Comparison of ENCODE assay signal across 8 cellular contexts in genomic region chr9:137604345-137605145, GRCh38. TPM values are rescaled to one million over a fixed set of nuclear protein-coding genes. Genes with fewer than 3 reads are reported as not detected.
DNase-seq lines count a peak whose midpoint lies in the region; ATAC-seq, FAIRE-seq and TF ChIP-seq lines count a peak whose summit lies in the region.

No MANE protein-coding gene starts in this region.

- H3K9me3 ChIP-seq in HepG2 (ENCODE audit: low read length) (no peaks in the 10 kb centered on the region), transverse colon (no peaks in the 10 kb centered on the region)

- no peaks in the 10 kb centered on the region; the same call in 1 of the 2 replicates for H4K20me1 ChIP-seq in HepG2 (ENCODE audit: insufficient read depth, low read length)

- ATAC-seq in activated naive CD8-positive, alpha-beta T cell treated with anti-CD3 and anti-CD28 coated beads, Interleukin-2, amount 50 U/mL, for 24 hours, result no peak
- no peak for ATAC-seq in HepG2

- H3K36me3 ChIP-seq in HepG2 (replicated peaks in 1 of 2; ENCODE audit: control insufficient read depth in 1 of 2, insufficient read depth in 2 of 2, low read length in 2 of 2), result no peaks in the 10 kb centered on the region
- H3K36me3 ChIP-seq in transverse colon, result no peaks in the 10 kb centered on the region

- 0 out of 2 replicates have a peak overlapping the region, but pooled peaks have one; percentile 8 for H3K9ac ChIP-seq in HepG2 (ENCODE audit: insufficient read depth, low read depth, low read length)

- H3K9me3 Mint-ChIP-seq in activated T-cell treated with anti-CD3 and anti-CD28 coated beads, Interleukin-2, amount 50 U/mL, for 24 hours, result no peaks in the 10 kb centered on the region
- no peaks in the 10 kb centered on the region for H3K9me3 Mint-ChIP-seq in activated naive CD8-positive, alpha-beta T cell treated with anti-CD3 and anti-CD28 coated beads, Interleukin-2, amount 50 U/mL, for 24 hours

- POLR2A ChIA-PET in HepG2 (lab: Yijun Ruan, JAX), result interaction anchor here (0.8 to 1.6 kb wide), 7 partner anchors 14 to 150 kb away, joined by 4 to 25 read pairs (median 6); partner anchors contain the start of genes EHMT1, MRPL41 and ZMYND19

- intact Hi-C loops in HepG2 (cut with micrococcal nuclease; ENCODE audit: unreplicated experiment), result loop anchor here (1.0 to 5.0 kb wide), 2 partner anchors 25 to 68 kb away; no protein-coding TSS in a partner anchor
- intact Hi-C loops in transverse colon (cut with DNase I; ENCODE audit: low total_unique reads), result no loop called here

- no peak for FAIRE-seq in HepG2 (lab: Jason Lieb, UNC)

- peak overlapping the region; percentile 16 to 63 (median 57); a peak in 5 of 6 replicates for H3K4me3 ChIP-seq in HepG2 (replicated peaks in 1 of 3; ENCODE audit: insufficient read depth in 1 of 3, low read depth in 2 of 3, low read length in 3 of 3)
- H3K4me3 ChIP-seq in transverse colon, result peak overlapping the region; percentile 57 to 74 (median 62)

- no peak for TF ChIP-seq EP300 in HepG2 (IDR thresholded peaks at IDR 0.05; ENCODE audit: low read depth in 2 of 2, low read length in 2 of 2)
- TF ChIP-seq EP300 in HepG2 (CRISPR knock-in tag; IDR thresholded peaks at IDR 0.05; ENCODE audit: borderline replicate concordance), result no peak
- TF ChIP-seq EP300 in transverse colon (IDR thresholded peaks at IDR 0.05; ENCODE audit: low read depth), result no peak

- peak overlapping the region; percentile 50 for H3K27ac Mint-ChIP-seq in activated T-cell treated with anti-CD3 and anti-CD28 coated beads, Interleukin-2, amount 50 U/mL, for 24 hours
- no peak overlapping the region for H3K27ac Mint-ChIP-seq in activated naive CD8-positive, alpha-beta T cell treated with anti-CD3 and anti-CD28 coated beads, Interleukin-2, amount 50 U/mL, for 24 hours

- H3K79me2 ChIP-seq in HepG2 (ENCODE audit: insufficient read depth, low read length), result peaks cover 26% of the 10 kb centered on the region

- peaks cover 3% of the 10 kb centered on the region for H3K36me3 Mint-ChIP-seq in activated T-cell treated with anti-CD3 and anti-CD28 coated beads, Interleukin-2, amount 50 U/mL, for 24 hours (ENCODE audit: low read depth)
- H3K36me3 Mint-ChIP-seq in activated naive CD8-positive, alpha-beta T cell treated with anti-CD3 and anti-CD28 coated beads, Interleukin-2, amount 50 U/mL, for 24 hours (ENCODE audit: low read depth), result no peaks in the 10 kb centered on the region

- no peak overlapping the region for H3K27ac ChIP-seq in HepG2 (ENCODE audit: extremely low read length, insufficient read depth, low read length)
- peak overlapping the region; percentile 76 to 87 (median 82) for H3K27ac ChIP-seq in transverse colon

- TF ChIP-seq POLR2A in HepG2 (IDR thresholded peaks at IDR 0.05; ENCODE audit: insufficient read depth in 1 of 2, low read depth in 2 of 2, low read length in 2 of 2) (no peak), transverse colon (IDR thresholded peaks at IDR 0.05) (no peak)

- DNase-seq in activated T-cell treated with anti-CD3 and anti-CD28 coated beads, Interleukin-2, amount 50 U/mL, for 24 hours, result no peak
- no peak for DNase-seq in activated T-cell treated with anti-CD3 and anti-CD28 coated beads, Interleukin-2, amount 50 U/mL, for 1 hour
- no peak for DNase-seq in activated naive CD8-positive, alpha-beta T cell treated with anti-CD3 and anti-CD28 coated beads, Interleukin-2, amount 50 U/mL, for 24 hours
- DNase-seq in HepG2 (ENCODE audit: low spot score) (no peak), transverse colon (no peak), AG08396 (ENCODE audit: low spot score) (no peak), pons (ENCODE audit: low spot score) (no peak)
- DNase-seq in activated CD4-positive, alpha-beta T cell treated with anti-CD3 and anti-CD28 coated beads for 1 hour, result no peak

- H3K4me2 ChIP-seq in HepG2 (ENCODE audit: low read depth, low read length), result peak overlapping the region; percentile 69

- CTCF ChIA-PET in HepG2 (lab: Yijun Ruan, JAX; ENCODE audit: low intra/inter-chr PET ratio, low total read pairs), result no interaction called here

- in situ Hi-C loops in HepG2 (cut with HindIII; ENCODE audit: extremely low pct_ligation_motif_present, low pct_unique_long_range_greater_than_20kb), result no loop called here
- in situ Hi-C loops in transverse colon (cut with MboI; ENCODE audit: low pct_ligation_motif_present in 1 of 4, low pct_unique_long_range_greater_than_20kb in 1 of 4, low sequenced_read_pairs in 3 of 4), result no loop called here

- H3K27me3 Mint-ChIP-seq in activated T-cell treated with anti-CD3 and anti-CD28 coated beads, Interleukin-2, amount 50 U/mL, for 24 hours, result no peaks in the 10 kb centered on the region
- no peaks in the 10 kb centered on the region for H3K27me3 Mint-ChIP-seq in activated naive CD8-positive, alpha-beta T cell treated with anti-CD3 and anti-CD28 coated beads, Interleukin-2, amount 50 U/mL, for 24 hours

- 12% methylated on average over 29 of the region's 55 CpGs for WGBS in HepG2 (ENCODE audit: low lambda C conversion rate)
- 20% methylated on average over 29 of the region's 55 CpGs; no CpG with 5 or more reads in 1 of the 2 donors for WGBS in transverse colon (ENCODE audit: low coverage in 1 of 2), 2 donors

- peak overlapping the region; percentile 54 for H3K4me3 Mint-ChIP-seq in activated T-cell treated with anti-CD3 and anti-CD28 coated beads, Interleukin-2, amount 50 U/mL, for 24 hours
- H3K4me3 Mint-ChIP-seq in activated naive CD8-positive, alpha-beta T cell treated with anti-CD3 and anti-CD28 coated beads, Interleukin-2, amount 50 U/mL, for 24 hours, result peak overlapping the region; percentile 21

- no peak for TF ChIP-seq RAD21 in HepG2 (CRISPR knock-in tag; IDR thresholded peaks at IDR 0.05)

- H3K4me1 ChIP-seq in HepG2 (ENCODE audit: insufficient read depth, low read length), result peaks cover 47% of the 10 kb centered on the region
- peaks cover 15 to 28% (median 25%) of the 10 kb centered on the region in 4 donors for H3K4me1 ChIP-seq in transverse colon

- H2AFZ ChIP-seq in HepG2 (ENCODE audit: low read length), result no peak overlapping the region

- H3K27me3 ChIP-seq in HepG2 (ENCODE audit: control insufficient read depth in 1 of 2, insufficient read depth in 2 of 2, low read length in 2 of 2) (peaks cover 1 to 10% of the 10 kb centered on the region in 2 experiments; a peak in 3 of 5 replicates), transverse colon (no peaks in the 10 kb centered on the region)

- peaks cover 27% of the 10 kb centered on the region for H3K4me1 Mint-ChIP-seq in activated T-cell treated with anti-CD3 and anti-CD28 coated beads, Interleukin-2, amount 50 U/mL, for 24 hours (ENCODE audit: low read depth)
- peaks cover 15% of the 10 kb centered on the region for H3K4me1 Mint-ChIP-seq in activated naive CD8-positive, alpha-beta T cell treated with anti-CD3 and anti-CD28 coated beads, Interleukin-2, amount 50 U/mL, for 24 hours

- no peak for TF ChIP-seq CTCF in HepG2 (CRISPR knock-in tag; IDR thresholded peaks at IDR 0.05)
- no peak for TF ChIP-seq CTCF in transverse colon (IDR thresholded peaks at IDR 0.05)

- no TSS peak for BruUV-seq in HepG2 (replicated peaks; lab: Mats Ljungman, UMichigan)

RNA-seq across cellular contexts. Expression of gene ARRDC1, which starts 0.9 kb away (rescaled TPM):
- 13.4 and 21.7 TPM in 2 replicates for total RNA-seq in HepG2 (2016; rRNA removed; fragmentation: Illumina TruSeq; extraction: Trizol)
- total RNA-seq in HepG2 (2016; cell fraction: cytosol; rRNA removed; fragmentation: Illumina TruSeq; extraction: Trizol; ENCODE audit: low read depth), result 8.4 and 10.0 TPM in 2 replicates
- 12.6 and 23.4 TPM in 2 replicates for total RNA-seq in HepG2 (2016; cell fraction: insoluble cytoplasmic fraction; rRNA removed; fragmentation: Illumina TruSeq; extraction: Trizol)
- total RNA-seq in HepG2 (2016; cell fraction: membrane; rRNA removed; fragmentation: Illumina TruSeq; extraction: Trizol), result 8.5 and 10.9 TPM in 2 replicates
- 14.0 and 15.0 TPM in 2 replicates for total RNA-seq in HepG2 (2016; cell fraction: nucleus; rRNA removed; fragmentation: Illumina TruSeq; extraction: Trizol)
- polyA plus RNA-seq in HepG2 (2011; rRNA removed), result 44.4 and 50.9 TPM in 2 replicates
- 23.8 and 38.3 TPM in 2 replicates for polyA plus RNA-seq in HepG2 (2011; cell fraction: cytosol; rRNA removed)
- 240 and 305 TPM in 2 replicates for polyA plus RNA-seq in HepG2 (2011; cell fraction: nucleus; rRNA removed)
- polyA plus RNA-seq in HepG2 (2012), result 16.2 and 19.0 TPM in 2 replicates
- 5.5 and 7.1 TPM in 2 replicates for polyA plus RNA-seq in HepG2 (2016; cell fraction: cytosol; fragmentation: Illumina TruSeq; extraction: Trizol; ENCODE audit: low read depth)
- polyA plus RNA-seq in HepG2 (2016; cell fraction: insoluble cytoplasmic fraction; fragmentation: Illumina TruSeq; extraction: Trizol; ENCODE audit: low read depth), result 13.7 and 16.1 TPM in 2 replicates
- polyA plus RNA-seq in HepG2 (2016; cell fraction: membrane; fragmentation: Illumina TruSeq; extraction: Trizol; ENCODE audit: low read depth), result 6.1 and 7.5 TPM in 2 replicates
- 53.7 and 57.4 TPM in 2 replicates for polyA plus RNA-seq in HepG2 (2016; cell fraction: nucleus; fragmentation: Illumina TruSeq; extraction: Trizol; ENCODE audit: insufficient read depth, low read depth)
- 48.5 and 187 TPM in 2 replicates for polyA minus RNA-seq in HepG2 (2011; rRNA and poly(A)+ RNA removed; ENCODE audit: low replicate concordance)
- 10.7 and 12.0 TPM in 2 replicates for polyA minus RNA-seq in HepG2 (2011; cell fraction: cytosol; rRNA and poly(A)+ RNA removed)
- 32.6 and 32.9 TPM in 2 replicates for polyA minus RNA-seq in HepG2 (2011; cell fraction: nucleus; rRNA and poly(A)+ RNA removed)
- total RNA-seq in transverse colon, result 100 to 1,000 TPM; 132 to 560 (median 370) TPM

RNA-seq across cellular contexts. Expression of gene ZMYND19, which starts 14.2 kb away (rescaled TPM):
- total RNA-seq in HepG2 (2016; rRNA removed; fragmentation: Illumina TruSeq; extraction: Trizol) (29.6 and 38.7 TPM in 2 replicates), transverse colon (10 to 100 TPM in 2 of 4 donors, 1 to 10 TPM in 2; 6.7 to 11.5 (median 9.8) TPM)
- 103 and 108 TPM in 2 replicates for total RNA-seq in HepG2 (2016; cell fraction: cytosol; rRNA removed; fragmentation: Illumina TruSeq; extraction: Trizol; ENCODE audit: low read depth)
- total RNA-seq in HepG2 (2016; cell fraction: insoluble cytoplasmic fraction; rRNA removed; fragmentation: Illumina TruSeq; extraction: Trizol), result 26.0 and 40.1 TPM in 2 replicates
- 93.6 and 97.4 TPM in 2 replicates for total RNA-seq in HepG2 (2016; cell fraction: membrane; rRNA removed; fragmentation: Illumina TruSeq; extraction: Trizol)
- total RNA-seq in HepG2 (2016; cell fraction: nucleus; rRNA removed; fragmentation: Illumina TruSeq; extraction: Trizol), result 26.3 and 30.8 TPM in 2 replicates
- polyA plus RNA-seq in HepG2 (2011; rRNA removed), result 21.3 and 21.8 TPM in 2 replicates
- 19.1 and 23.2 TPM in 2 replicates for polyA plus RNA-seq in HepG2 (2011; cell fraction: cytosol; rRNA removed)
- 46.9 and 49.7 TPM in 2 replicates for polyA plus RNA-seq in HepG2 (2011; cell fraction: nucleus; rRNA removed)
- 16.9 and 18.6 TPM in 2 replicates for polyA plus RNA-seq in HepG2 (2012)
- 80.6 TPM in 2 replicates for polyA plus RNA-seq in HepG2 (2016; cell fraction: cytosol; fragmentation: Illumina TruSeq; extraction: Trizol; ENCODE audit: low read depth)
- polyA plus RNA-seq in HepG2 (2016; cell fraction: insoluble cytoplasmic fraction; fragmentation: Illumina TruSeq; extraction: Trizol; ENCODE audit: low read depth), result 32.1 and 34.5 TPM in 2 replicates
- 89.7 and 93.0 TPM in 2 replicates for polyA plus RNA-seq in HepG2 (2016; cell fraction: membrane; fragmentation: Illumina TruSeq; extraction: Trizol; ENCODE audit: low read depth)
- polyA plus RNA-seq in HepG2 (2016; cell fraction: nucleus; fragmentation: Illumina TruSeq; extraction: Trizol; ENCODE audit: insufficient read depth, low read depth), result 60.9 and 67.4 TPM in 2 replicates
- 9.8 and 59.1 TPM in 2 replicates for polyA minus RNA-seq in HepG2 (2011; rRNA and poly(A)+ RNA removed; ENCODE audit: low replicate concordance)
- polyA minus RNA-seq in HepG2 (2011; cell fraction: cytosol; rRNA and poly(A)+ RNA removed), result 6.4 and 6.5 TPM in 2 replicates
- 13.0 and 13.1 TPM in 2 replicates for polyA minus RNA-seq in HepG2 (2011; cell fraction: nucleus; rRNA and poly(A)+ RNA removed)

RNA-seq across cellular contexts. Expression of gene EHMT1, which starts 14.3 kb away (rescaled TPM):
- total RNA-seq in HepG2 (2016; rRNA removed; fragmentation: Illumina TruSeq; extraction: Trizol) (19.2 and 23.0 TPM in 2 replicates), transverse colon (100 to 1,000 TPM in 2 of 4 donors, 10 to 100 TPM in 2; 93.8 to 184 (median 139) TPM)
- total RNA-seq in HepG2 (2016; cell fraction: cytosol; rRNA removed; fragmentation: Illumina TruSeq; extraction: Trizol; ENCODE audit: low read depth), result 32.6 and 34.0 TPM in 2 replicates
- 15.2 and 25.2 TPM in 2 replicates for total RNA-seq in HepG2 (2016; cell fraction: insoluble cytoplasmic fraction; rRNA removed; fragmentation: Illumina TruSeq; extraction: Trizol)
- 17.9 and 21.2 TPM in 2 replicates for total RNA-seq in HepG2 (2016; cell fraction: membrane; rRNA removed; fragmentation: Illumina TruSeq; extraction: Trizol)
- total RNA-seq in HepG2 (2016; cell fraction: nucleus; rRNA removed; fragmentation: Illumina TruSeq; extraction: Trizol), result 21.3 and 28.8 TPM in 2 replicates
- 27.1 and 32.7 TPM in 2 replicates for polyA plus RNA-seq in HepG2 (2011; rRNA removed)
- 15.3 and 21.9 TPM in 2 replicates for polyA plus RNA-seq in HepG2 (2011; cell fraction: cytosol; rRNA removed)
- polyA plus RNA-seq in HepG2 (2011; cell fraction: nucleus; rRNA removed), result 115 and 134 TPM in 2 replicates
- polyA plus RNA-seq in HepG2 (2012), result 23.7 and 24.3 TPM in 2 replicates
- 2.4 TPM in 2 replicates for polyA plus RNA-seq in HepG2 (2016; cell fraction: cytosol; fragmentation: Illumina TruSeq; extraction: Trizol; ENCODE audit: low read depth)
- polyA plus RNA-seq in HepG2 (2016; cell fraction: insoluble cytoplasmic fraction; fragmentation: Illumina TruSeq; extraction: Trizol; ENCODE audit: low read depth), result 15.9 and 22.8 TPM in 2 replicates
- polyA plus RNA-seq in HepG2 (2016; cell fraction: membrane; fragmentation: Illumina TruSeq; extraction: Trizol; ENCODE audit: low read depth), result 6.3 and 6.9 TPM in 2 replicates
- 70.5 and 71.6 TPM in 2 replicates for polyA plus RNA-seq in HepG2 (2016; cell fraction: nucleus; fragmentation: Illumina TruSeq; extraction: Trizol; ENCODE audit: insufficient read depth, low read depth)
- polyA minus RNA-seq in HepG2 (2011; rRNA and poly(A)+ RNA removed; ENCODE audit: low replicate concordance), result 74.8 and 208 TPM in 2 replicates
- 20.1 and 23.4 TPM in 2 replicates for polyA minus RNA-seq in HepG2 (2011; cell fraction: cytosol; rRNA and poly(A)+ RNA removed)
- polyA minus RNA-seq in HepG2 (2011; cell fraction: nucleus; rRNA and poly(A)+ RNA removed), result 41.9 and 46.2 TPM in 2 replicates

RNA-seq across cellular contexts. Expression of gene DPH7, which starts 25.8 kb away (rescaled TPM):
- total RNA-seq in HepG2 (2016; rRNA removed; fragmentation: Illumina TruSeq; extraction: Trizol) (22.6 and 31.6 TPM in 2 replicates), transverse colon (10 to 100 TPM; 28.8 to 53.5 (median 36.6) TPM)
- 23.7 and 28.0 TPM in 2 replicates for total RNA-seq in HepG2 (2016; cell fraction: cytosol; rRNA removed; fragmentation: Illumina TruSeq; extraction: Trizol; ENCODE audit: low read depth)
- 21.4 and 31.8 TPM in 2 replicates for total RNA-seq in HepG2 (2016; cell fraction: insoluble cytoplasmic fraction; rRNA removed; fragmentation: Illumina TruSeq; extraction: Trizol)
- 27.7 and 31.4 TPM in 2 replicates for total RNA-seq in HepG2 (2016; cell fraction: membrane; rRNA removed; fragmentation: Illumina TruSeq; extraction: Trizol)
- total RNA-seq in HepG2 (2016; cell fraction: nucleus; rRNA removed; fragmentation: Illumina TruSeq; extraction: Trizol), result 34.5 and 40.2 TPM in 2 replicates
- polyA plus RNA-seq in HepG2 (2011; rRNA removed), result 27.6 and 36.9 TPM in 2 replicates
- polyA plus RNA-seq in HepG2 (2011; cell fraction: cytosol; rRNA removed), result 15.3 and 20.0 TPM in 2 replicates
- 128 and 151 TPM in 2 replicates for polyA plus RNA-seq in HepG2 (2011; cell fraction: nucleus; rRNA removed)
- 15.1 and 23.7 TPM in 2 replicates for polyA plus RNA-seq in HepG2 (2012)
- 12.4 and 19.6 TPM in 2 replicates for polyA plus RNA-seq in HepG2 (2016; cell fraction: cytosol; fragmentation: Illumina TruSeq; extraction: Trizol; ENCODE audit: low read depth)
- 16.4 and 19.1 TPM in 2 replicates for polyA plus RNA-seq in HepG2 (2016; cell fraction: insoluble cytoplasmic fraction; fragmentation: Illumina TruSeq; extraction: Trizol; ENCODE audit: low read depth)
- 18.6 and 24.9 TPM in 2 replicates for polyA plus RNA-seq in HepG2 (2016; cell fraction: membrane; fragmentation: Illumina TruSeq; extraction: Trizol; ENCODE audit: low read depth)
- 78.6 and 82.4 TPM in 2 replicates for polyA plus RNA-seq in HepG2 (2016; cell fraction: nucleus; fragmentation: Illumina TruSeq; extraction: Trizol; ENCODE audit: insufficient read depth, low read depth)
- 13.7 and 46.0 TPM in 2 replicates for polyA minus RNA-seq in HepG2 (2011; rRNA and poly(A)+ RNA removed; ENCODE audit: low replicate concordance)
- polyA minus RNA-seq in HepG2 (2011; cell fraction: cytosol; rRNA and poly(A)+ RNA removed), result 4.0 and 7.5 TPM in 2 replicates
- polyA minus RNA-seq in HepG2 (2011; cell fraction: nucleus; rRNA and poly(A)+ RNA removed), result 27.8 and 33.3 TPM in 2 replicates

RNA-seq across cellular contexts. Expression of gene MRPL41, which starts 52.9 kb away (rescaled TPM):
- total RNA-seq in HepG2 (2016; rRNA removed; fragmentation: Illumina TruSeq; extraction: Trizol), result 48.9 and 54.0 TPM in 2 replicates
- total RNA-seq in HepG2 (2016; cell fraction: cytosol; rRNA removed; fragmentation: Illumina TruSeq; extraction: Trizol; ENCODE audit: low read depth), result 48.5 and 55.5 TPM in 2 replicates
- total RNA-seq in HepG2 (2016; cell fraction: insoluble cytoplasmic fraction; rRNA removed; fragmentation: Illumina TruSeq; extraction: Trizol), result 53.0 and 54.1 TPM in 2 replicates
- total RNA-seq in HepG2 (2016; cell fraction: membrane; rRNA removed; fragmentation: Illumina TruSeq; extraction: Trizol), result 49.2 and 61.1 TPM in 2 replicates
- total RNA-seq in HepG2 (2016; cell fraction: nucleus; rRNA removed; fragmentation: Illumina TruSeq; extraction: Trizol), result 19.0 and 19.6 TPM in 2 replicates
- 20.9 and 23.4 TPM in 2 replicates for polyA plus RNA-seq in HepG2 (2011; rRNA removed)
- polyA plus RNA-seq in HepG2 (2011; cell fraction: cytosol; rRNA removed), result 18.5 and 46.9 TPM in 2 replicates
- 23.0 and 28.2 TPM in 2 replicates for polyA plus RNA-seq in HepG2 (2011; cell fraction: nucleus; rRNA removed)
- 15.6 and 26.9 TPM in 2 replicates for polyA plus RNA-seq in HepG2 (2012)
- polyA plus RNA-seq in HepG2 (2016; cell fraction: cytosol; fragmentation: Illumina TruSeq; extraction: Trizol; ENCODE audit: low read depth), result 54.8 and 61.0 TPM in 2 replicates
- 43.5 and 50.2 TPM in 2 replicates for polyA plus RNA-seq in HepG2 (2016; cell fraction: insoluble cytoplasmic fraction; fragmentation: Illumina TruSeq; extraction: Trizol; ENCODE audit: low read depth)
- 42.3 and 46.2 TPM in 2 replicates for polyA plus RNA-seq in HepG2 (2016; cell fraction: membrane; fragmentation: Illumina TruSeq; extraction: Trizol; ENCODE audit: low read depth)
- 35.6 and 38.1 TPM in 2 replicates for polyA plus RNA-seq in HepG2 (2016; cell fraction: nucleus; fragmentation: Illumina TruSeq; extraction: Trizol; ENCODE audit: insufficient read depth, low read depth)
- polyA minus RNA-seq in HepG2 (2011; rRNA and poly(A)+ RNA removed; ENCODE audit: low replicate concordance), result 6.4 and 7.1 TPM in 2 replicates
- 8.6 and 11.1 TPM in 2 replicates for polyA minus RNA-seq in HepG2 (2011; cell fraction: cytosol; rRNA and poly(A)+ RNA removed)
- polyA minus RNA-seq in HepG2 (2011; cell fraction: nucleus; rRNA and poly(A)+ RNA removed), result 2.1 and 2.2 TPM in 2 replicates
- total RNA-seq in transverse colon, result 100 to 1,000 TPM; 109 to 144 (median 119) TPM

Comparison
In these comparisons a context has a peak if more than half of its experiments do, and no peak if none do; other contexts are left out.
1. RNA of gene ARRDC1, which starts 0.9 kb away (total RNA-seq): 132 to 560 TPM in transverse colon; 8.4 to 23.4 TPM in HepG2; every median in the first group is over 4 times any median in the second.